8 cellular contexts compared by ENCODE assay signal in the genomic region with DNA sequence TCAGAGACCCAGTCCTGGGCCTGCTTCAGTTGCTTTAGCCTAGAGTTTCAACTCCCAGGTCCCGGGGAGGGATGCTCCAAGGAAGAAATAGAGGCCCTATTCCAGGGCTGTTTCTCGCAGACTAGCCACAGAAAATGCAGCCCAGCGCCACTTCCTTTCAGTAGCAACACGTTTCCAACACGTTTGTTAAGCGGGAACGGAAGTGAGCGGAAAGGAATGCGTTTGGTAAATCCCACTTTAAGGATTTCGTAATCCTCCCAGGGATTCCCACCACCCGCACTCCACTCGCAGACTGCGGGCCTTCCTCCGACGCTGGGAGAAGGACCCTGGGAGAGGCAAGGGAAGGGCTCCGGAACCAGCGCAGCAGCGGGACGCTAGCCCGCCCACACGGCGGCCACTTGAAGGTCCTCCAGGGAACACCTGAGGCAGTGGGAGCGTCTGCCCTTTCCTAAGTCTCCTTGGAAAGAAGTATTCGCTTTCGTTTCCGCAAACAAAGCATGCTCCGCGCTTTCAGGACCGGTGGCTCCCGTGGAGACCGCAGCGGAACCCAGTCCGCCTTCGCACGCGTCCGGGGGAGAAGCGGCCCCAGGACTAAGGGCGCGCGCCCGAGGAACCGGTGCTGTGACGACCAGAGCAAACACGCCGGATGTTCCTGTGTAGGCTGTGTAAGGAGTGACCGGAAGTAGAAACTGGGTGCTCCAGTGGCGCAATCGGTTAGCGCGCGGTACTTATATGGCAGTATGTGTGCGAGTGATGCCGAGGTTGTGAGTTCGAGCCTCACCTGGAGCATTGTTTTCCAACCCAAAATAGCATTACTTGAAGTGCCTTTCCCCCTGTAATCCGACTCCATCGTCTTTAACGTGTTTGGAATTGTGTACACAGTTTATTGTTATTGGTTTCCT.
A peak's percentile ranks its signal among the peaks of the same experiment; 100 is the strongest.
DNase-seq lines count a peak whose midpoint lies in the region; ATAC-seq, FAIRE-seq and TF ChIP-seq lines count a peak whose summit lies in the region.

No MANE protein-coding gene starts in this region.

- peaks cover 0 to 32% of the 10 kb centered on the region in 2 donors for H3K9me3 ChIP-seq in left lung

- H3K4me3 ChIP-seq in left lung: peak overlapping the region; percentile 45 to 60

- H3K27me3 Mint-ChIP-seq in activated CD4-positive, alpha-beta T cell treated with anti-CD3 and anti-CD28 coated beads, Interleukin-2, amount 10 ng/mL, durations not matched to agents 7 days and 5 days: peaks cover 41% of the 10 kb centered on the region

- no peak overlapping the region for H3K27ac Mint-ChIP-seq in activated CD4-positive, alpha-beta T cell treated with anti-CD3 and anti-CD28 coated beads, Interleukin-2, amount 10 ng/mL, durations not matched to agents 7 days and 5 days

- ATAC-seq in left lung: peak; percentile 98

- TF ChIP-seq POLR2A in H54 (IDR thresholded peaks at IDR 0.05; ENCODE audit: low read depth, low read length): peak; percentile 85

- FAIRE-seq in H54 (lab: Jason Lieb, UNC): peak; percentile 98

- DNase-seq in D341Med (ENCODE audit: low spot score) (peak; percentile 28), H54 (ENCODE audit: insufficient read length, low spot score) (peak; percentile 61), NCI-H2107 treated with DMSO at 0.1 percent for 48 hours (lab: John Stamatoyannopoulos, UW; ENCODE audit: unreplicated experiment) (peak; percentile 35), dermis microvascular lymphatic vessel endothelial cell (ENCODE audit: low read depth in 2 of 2) (peak; percentile 20 to 56), left lung (peak; percentile 84 to 89), cortex of kidney (lab: John Stamatoyannopoulos, UW) (no peak)
- peak; percentile 26 for DNase-seq in activated CD4-positive, alpha-beta T cell treated with anti-CD3 and anti-CD28 coated beads, Interleukin-2, amount 10 ng/mL, durations not matched to agents 7 days and 5 days
- peak; percentile 73 for DNase-seq in stimulated activated CD4-positive, alpha-beta T cell treated with anti-CD3 and anti-CD28 coated beads, Interleukin-1b, Interleukin-23, amount 100 ng/mL, for 48 hours

- H3K27me3 ChIP-seq in left lung: no peaks in the 10 kb centered on the region

- H3K4me1 Mint-ChIP-seq in activated CD4-positive, alpha-beta T cell treated with anti-CD3 and anti-CD28 coated beads, Interleukin-2, amount 10 ng/mL, durations not matched to agents 7 days and 5 days: peaks cover 6% of the 10 kb centered on the region

- peak overlapping the region; percentile 61 for H3K4me3 Mint-ChIP-seq in activated CD4-positive, alpha-beta T cell treated with anti-CD3 and anti-CD28 coated beads, Interleukin-2, amount 10 ng/mL, durations not matched to agents 7 days and 5 days

- TF ChIP-seq CTCF in left lung (IDR thresholded peaks at IDR 0.05): no peak

- H3K9me3 Mint-ChIP-seq in activated CD4-positive, alpha-beta T cell treated with anti-CD3 and anti-CD28 coated beads, Interleukin-2, amount 10 ng/mL, durations not matched to agents 7 days and 5 days: peaks cover 10% of the 10 kb centered on the region

- H3K27ac ChIP-seq in left lung: peak overlapping the region; percentile 85 to 94

- intact Hi-C loops in left lung (cut with DNase I): no loop called here

- POLR2A ChIA-PET in activated CD4-positive, alpha-beta T cell treated with anti-CD3 and anti-CD28 coated beads, Interleukin-2, amount 10 ng/mL, durations not matched to agents 7 days and 5 days (lab: Charles Lee): no interaction called here

- peaks cover 0 to 4% of the 10 kb centered on the region in 2 donors for H3K4me1 ChIP-seq in left lung

- no peaks in the 10 kb centered on the region for H3K36me3 Mint-ChIP-seq in activated CD4-positive, alpha-beta T cell treated with anti-CD3 and anti-CD28 coated beads, Interleukin-2, amount 10 ng/mL, durations not matched to agents 7 days and 5 days (ENCODE audit: low read depth)

- CTCF ChIA-PET in activated CD4-positive, alpha-beta T cell treated with anti-CD3 and anti-CD28 coated beads, Interleukin-2, amount 10 ng/mL, durations not matched to agents 7 days and 5 days (lab: Charles Lee): interaction anchor here (0.9 kb wide), 1 partner anchor 24 kb away, joined by 3 read pairs; no protein-coding TSS in a partner anchor

- no peaks in the 10 kb centered on the region for H3K36me3 ChIP-seq in left lung
